In genomic region chr2:130120924-130121323, GRCh38 we compare ENCODE assay signal across 10 cellular contexts. TPM values are rescaled to one million over a fixed set of nuclear protein-coding genes. Genes with fewer than 3 reads are reported as not detected.
"Had no signal": no experiment of that assay in that cellular context is flagged by ENCODE, and none has a peak within 500 bp of the region (broad histone marks: within the 10 kb centered on the region; RNA-seq: fewer than 3 reads in every experiment).

No MANE protein-coding gene starts in this region.

RNA-seq across cellular contexts. Expression of gene POTEF, which starts 8.1 kb away (rescaled TPM):
- total RNA-seq: OCI-LY7, PC-3, PC-9, Right ventricle myocardium inferior, Right ventricle myocardium superior, RPMI7951, SJSA1, SK-MEL-5, T-cell had no signal
- polyA plus RNA-seq: SK-N-SH had no signal
